Comparison of ENCODE assay signal across 20 cellular contexts in genomic region chr7:30266686-30267085, GRCh38.
"Had no signal": no experiment of that assay in that cellular context is flagged by ENCODE, and none has a peak within 500 bp of the region (broad histone marks: within the 10 kb centered on the region; RNA-seq: fewer than 3 reads in every experiment).

No MANE protein-coding gene starts in this region.

- H3K4me3 ChIP-seq: PC-9, SJSA1, SK-N-MC had no signal

- H3K27me3 ChIP-seq: SJSA1 had no signal

- H3K27ac ChIP-seq: PC-9, SJSA1, SK-N-MC had no signal

- H3K36me3 ChIP-seq: SJSA1 had no signal

- H2AFZ ChIP-seq: PC-9 had no signal

- H3K4me2 ChIP-seq: PC-9 had no signal

- DNase-seq: IMR-90, Kasumi-1, KG1, MM.1S, NCI-H1092 treated with DMSO at 0.1 percent for 48 hours, NCI-H1436, NCI-H1694, NCI-H187 treated with DMSO at 0.1 percent for 48 hours, NCI-H2029 treated with DMSO at 0.1 percent for 48 hours, NCI-H2227 treated with DMSO at 0.1 percent for 48 hours, NCI-H526 treated with DMSO at 0.1 percent for 48 hours, OCI-M1, PC-9, Right ventricle myocardium superior, RPMI8226, SIG-M5, T-helper 2 cell had no signal

- ATAC-seq: HepG2 had no signal
